Comparison of ENCODE assay signal across 14 cellular contexts in genomic region chr2:141611-142010, GRCh38.
A peak's percentile ranks its signal among the peaks of the same experiment; 100 is the strongest.
DNase-seq lines count a peak whose midpoint lies in the region; ATAC-seq and TF ChIP-seq lines count a peak whose summit lies in the region.
"Had no signal": no experiment of that assay in that cellular context is flagged by ENCODE, and none has a peak within 500 bp of the region (broad histone marks: within the 10 kb centered on the region; RNA-seq: fewer than 3 reads in every experiment).

No MANE protein-coding gene starts in this region.

- H3K4me1 Mint-ChIP-seq in endodermal cell (peaks cover 4% of the 10 kb centered on the region), WTC11 (peaks cover 66% of the 10 kb centered on the region)
- H3K4me1 Mint-ChIP-seq: CD14-positive monocyte had no signal

- H3K27ac Mint-ChIP-seq in endodermal cell (peak overlapping the region; percentile 67), WTC11 (no peak overlapping the region)
- H3K27ac Mint-ChIP-seq: CD14-positive monocyte; CD8-positive, alpha-beta T cell had no signal

- no peaks in the 10 kb centered on the region for H3K9me3 ChIP-seq in mammary epithelial cell (replicated peaks; ENCODE audit: insufficient read depth, low read length)
- no peaks in the 10 kb centered on the region for H3K9me3 ChIP-seq in breast epithelium
- H3K9me3 ChIP-seq in endodermal cell (ENCODE audit: control insufficient read depth, low read length), result no peaks in the 10 kb centered on the region
- no peaks in the 10 kb centered on the region for H3K9me3 ChIP-seq in prostate gland

- peaks cover 5% of the 10 kb centered on the region for H3K4me1 ChIP-seq in mammary epithelial cell (ENCODE audit: insufficient read depth, low read length)
- H3K4me1 ChIP-seq in breast epithelium, result no peaks in the 10 kb centered on the region
- no peaks in the 10 kb centered on the region for H3K4me1 ChIP-seq in endodermal cell (ENCODE audit: control insufficient read depth, insufficient read depth, low read length)
- H3K4me1 ChIP-seq in foreskin keratinocyte, result no peaks in the 10 kb centered on the region
- no peaks in the 10 kb centered on the region for H3K4me1 ChIP-seq in prostate gland (replicated peaks)

- no peak for TF ChIP-seq CTCF in mammary epithelial cell (conservative IDR thresholded peaks at IDR 0.05 in 1 of 2, IDR thresholded peaks at IDR 0.05 in 1 of 2; ENCODE audit: extremely low read depth in 1 of 2, insufficient read depth in 1 of 2, low read depth in 1 of 2, low read length in 2 of 2)
- no peak for TF ChIP-seq CTCF in breast epithelium (IDR thresholded peaks at IDR 0.05)
- TF ChIP-seq CTCF in endodermal cell (conservative IDR thresholded peaks at IDR 0.05), result no peak
- no peak for TF ChIP-seq CTCF in foreskin keratinocyte (conservative IDR thresholded peaks at IDR 0.05)
- no peak for TF ChIP-seq CTCF in prostate gland (IDR thresholded peaks at IDR 0.05)
- TF ChIP-seq CTCF in WTC11 (IDR thresholded peaks at IDR 0.05), result no peak

- intact Hi-C loops in mammary epithelial cell (cut with micrococcal nuclease) (loop anchor here (1.0 kb wide), 2 partner anchors 94 to 149 kb away; no protein-coding TSS in a partner anchor), breast epithelium (cut with DNase I; ENCODE audit: low total_unique reads) (no loop called here), prostate gland (cut with DNase I) (no loop called here)

- POLR2A ChIA-PET in WTC11 (lab: Charles Lee), result no interaction called here

- 67% methylated on average over 2 of the region's 4 CpGs for WGBS in mammary epithelial cell (ENCODE audit: low coverage, missing lambda C conversion rate)
- WGBS in endodermal cell (ENCODE audit: insufficient coverage in 1 of 2, insufficient read length in 1 of 2), 2 experiments, result 83% methylated on average over 3 of the region's 4 CpGs; no CpG with 5 or more reads in 1 of the 2 experiments
- WGBS in prostate gland, result 35% methylated on average over 4 of the region's 4 CpGs

- H3K36me3 ChIP-seq in mammary epithelial cell (ENCODE audit: insufficient read depth, low read length), result no peaks in the 10 kb centered on the region
- H3K36me3 ChIP-seq in breast epithelium, result no peaks in the 10 kb centered on the region
- no peaks in the 10 kb centered on the region for H3K36me3 ChIP-seq in endodermal cell (ENCODE audit: control insufficient read depth, insufficient read depth, low read length)
- no peaks in the 10 kb centered on the region for H3K36me3 ChIP-seq in prostate gland

- TF ChIP-seq POLR2A in breast epithelium (IDR thresholded peaks at IDR 0.05), result no peak
- no peak for TF ChIP-seq POLR2A in prostate gland (IDR thresholded peaks at IDR 0.05)

- H3K9ac ChIP-seq in mammary epithelial cell (ENCODE audit: insufficient read depth, low read length) (no peak overlapping the region), endodermal cell (ENCODE audit: extremely low read depth, low read length, poor library complexity, severe bottlenecking) (no peak overlapping the region)

- CTCF ChIA-PET in mammary epithelial cell (lab: Charles Lee; ENCODE audit: low non-redundant PET) (interaction anchor here (1.0 kb wide), 1 partner anchor 95 kb away, joined by 6 read pairs; no protein-coding TSS in a partner anchor), WTC11 (lab: Charles Lee) (interaction anchor here (1.0 to 3.1 kb wide), 13 partner anchors 26 to 133 kb away, joined by 3 to 22 read pairs (median 5); partner anchors contain the start of gene FAM110C)

- dilution Hi-C loops in mammary epithelial cell (cut with HindIII; ENCODE audit: low sequenced_read_pairs), result no loop called here

- H3K9me3 Mint-ChIP-seq in endodermal cell, result peaks cover 8% of the 10 kb centered on the region
- peaks cover 21% of the 10 kb centered on the region for H3K9me3 Mint-ChIP-seq in WTC11
- H3K9me3 Mint-ChIP-seq: CD8-positive, alpha-beta T cell had no signal

- no peaks in the 10 kb centered on the region for H3K79me2 ChIP-seq in mammary epithelial cell (ENCODE audit: insufficient read depth, low read length)

- no TSS peak for BruUV-seq in mammary epithelial cell (replicated peaks; lab: Mats Ljungman, UMichigan)

- H3K36me3 Mint-ChIP-seq in endodermal cell (ENCODE audit: low read depth), result no peaks in the 10 kb centered on the region
- H3K36me3 Mint-ChIP-seq in WTC11, result peaks cover 22% of the 10 kb centered on the region
- H3K36me3 Mint-ChIP-seq: CD14-positive monocyte; CD8-positive, alpha-beta T cell had no signal

- H4K20me1 ChIP-seq in mammary epithelial cell (ENCODE audit: insufficient read depth, low read length), result no peaks in the 10 kb centered on the region

- in situ Hi-C loops in mammary epithelial cell (cut with MboI; ENCODE audit: low sequenced_read_pairs in 2 of 2), result no loop called here

- H3K4me2 ChIP-seq in mammary epithelial cell (ENCODE audit: insufficient read depth, low read depth, low read length), result no peak overlapping the region

- ATAC-seq in foreskin keratinocyte (peak; percentile 50), HG02970 (IDR thresholded peaks at IDR 0.05; ENCODE audit: low FRiP score, unreplicated experiment) (no peak), WTC11 (no peak)
- ATAC-seq: CD8-positive, alpha-beta T cell had no signal

- no peaks in the 10 kb centered on the region for H3K27me3 Mint-ChIP-seq in endodermal cell (ENCODE audit: insufficient read depth)
- no peaks in the 10 kb centered on the region; the same call in 1 of the 2 replicates for H3K27me3 Mint-ChIP-seq in WTC11 (ENCODE audit: low read depth)

- H3K4me3 Mint-ChIP-seq in endodermal cell (no peak overlapping the region), WTC11 (no peak overlapping the region)
- H3K4me3 Mint-ChIP-seq: CD14-positive monocyte; CD8-positive, alpha-beta T cell had no signal

- H3K27ac ChIP-seq in mammary epithelial cell (ENCODE audit: insufficient read depth, low read depth, low read length), result no peak overlapping the region
- no peak overlapping the region for H3K27ac ChIP-seq in breast epithelium
- H3K27ac ChIP-seq in endodermal cell (ENCODE audit: low read depth, low read length), result no peak overlapping the region
- H3K27ac ChIP-seq in foreskin keratinocyte, result no peak overlapping the region
- no peak overlapping the region for H3K27ac ChIP-seq in prostate gland
- H3K27ac ChIP-seq: 22Rv1, HL-60 had no signal

- H2AFZ ChIP-seq in mammary epithelial cell (ENCODE audit: low read depth, low read length), result peak overlapping the region; percentile 79

- H3K27me3 ChIP-seq in mammary epithelial cell (ENCODE audit: insufficient read depth, low read length) (no peaks in the 10 kb centered on the region), breast epithelium (no peaks in the 10 kb centered on the region), endodermal cell (ENCODE audit: control insufficient read depth, insufficient read depth, low read length, poor library complexity, severe bottlenecking) (no peaks in the 10 kb centered on the region), foreskin keratinocyte (no peaks in the 10 kb centered on the region), prostate gland (replicated peaks; ENCODE audit: insufficient read depth) (no peaks in the 10 kb centered on the region)

- H3K4me3 ChIP-seq in mammary epithelial cell (replicated peaks in 1 of 3; ENCODE audit: insufficient read depth in 1 of 3, low read depth in 2 of 3, low read length in 3 of 3) (no peak overlapping the region), breast epithelium (no peak overlapping the region), endodermal cell (ENCODE audit: low read length) (no peak overlapping the region), prostate gland (no peak overlapping the region)

- DNase-seq in mammary epithelial cell (peak; percentile 17), breast epithelium (ENCODE audit: low spot score in 2 of 2) (no peak), endodermal cell (no peak), foreskin keratinocyte (peak in 1 of 2 donors; percentile 51), prostate gland (ENCODE audit: low spot score) (peak; percentile 10), NCI-H2227 (lab: John Stamatoyannopoulos, UW; ENCODE audit: unreplicated experiment) (no peak), WTC11 (ENCODE audit: low spot score) (no peak)
- DNase-seq: CD8-positive, alpha-beta T cell; EL; HCEC 1CT had no signal

TF ChIP-seq in WTC11, 78 proteins besides CTCF, POLR2A, EP300 and RAD21 (continues in another document):
- TF ChIP-seq ZNF532 (CRISPR knock-in tag; IDR thresholded peaks at IDR 0.05; ENCODE audit: borderline replicate concordance) (no peak), ETV6 (CRISPR knock-in tag; IDR thresholded peaks at IDR 0.05) (no peak), SP1 (CRISPR knock-in tag; conservative IDR thresholded peaks at IDR 0.05) (no peak), GRHL2 (CRISPR knock-in tag; IDR thresholded peaks at IDR 0.05; ENCODE audit: insufficient replicate concordance, severe bottlenecking) (no peak), FOXK1 (CRISPR knock-in tag; IDR thresholded peaks at IDR 0.05) (no peak), HMGA2 (CRISPR knock-in tag; IDR thresholded peaks at IDR 0.05) (no peak)

Comparison
In these comparisons a context has a peak if more than half of its experiments do, and no peak if none do; other contexts are left out.
1. DNase-seq: peak in mammary epithelial cell (single experiment) and prostate gland (single experiment); none in breast epithelium (0 of 2), endodermal cell (single experiment), NCI-H2227 (single experiment) and WTC11 (single experiment).